ENCODE assay signal across 25 cellular contexts in genomic region chr7:98860069-98860468, GRCh38. TPM values are rescaled to one million over a fixed set of nuclear protein-coding genes. Genes with fewer than 3 reads are reported as not detected.
"Had no signal": no experiment of that assay in that cellular context is flagged by ENCODE, and none has a peak within 500 bp of the region (broad histone marks: within the 10 kb centered on the region; RNA-seq: fewer than 3 reads in every experiment).

No MANE protein-coding gene starts in this region.

- H3K27ac Mint-ChIP-seq: IgD-negative memory B cell had no signal

- H3K36me3 Mint-ChIP-seq: IgD-negative memory B cell had no signal

- ATAC-seq: K562, Panc1, PC-3 had no signal

- H3K9me3 Mint-ChIP-seq: IgD-negative memory B cell had no signal

- H3K4me2 ChIP-seq: KMS-11 had no signal

- DNase-seq: MV-4-11, NCI-H1048, NCI-H1105, NCI-H1417, NCI-H1436 treated with DMSO at 0.1 percent for 48 hours, NCI-H1694, NCI-H187 treated with DMSO at 0.1 percent for 48 hours, NCI-H2081, NCI-H2107, NCI-H2227 treated with DMSO at 0.1 percent for 48 hours, NCI-H524, NCI-H69, NCI-H774, PC-3, SHP77, SW 1271 had no signal

- H3K9ac ChIP-seq: KMS-11 had no signal

- H3K4me3 ChIP-seq: K562 had no signal

- H3K27ac ChIP-seq: HL-60, KMS-11, RWPE1 had no signal

- H3K4me3 Mint-ChIP-seq: IgD-negative memory B cell had no signal

- H3K4me1 Mint-ChIP-seq: IgD-negative memory B cell had no signal

RNA-seq across cellular contexts. Expression of gene TMEM130, which starts 9.7 kb away (rescaled TPM):
- total RNA-seq: MCF 10A, NCI-H460, PC-3, SK-MEL-5 had no signal
